ENCODE assay signal across 8 cellular contexts in the genomic region with DNA sequence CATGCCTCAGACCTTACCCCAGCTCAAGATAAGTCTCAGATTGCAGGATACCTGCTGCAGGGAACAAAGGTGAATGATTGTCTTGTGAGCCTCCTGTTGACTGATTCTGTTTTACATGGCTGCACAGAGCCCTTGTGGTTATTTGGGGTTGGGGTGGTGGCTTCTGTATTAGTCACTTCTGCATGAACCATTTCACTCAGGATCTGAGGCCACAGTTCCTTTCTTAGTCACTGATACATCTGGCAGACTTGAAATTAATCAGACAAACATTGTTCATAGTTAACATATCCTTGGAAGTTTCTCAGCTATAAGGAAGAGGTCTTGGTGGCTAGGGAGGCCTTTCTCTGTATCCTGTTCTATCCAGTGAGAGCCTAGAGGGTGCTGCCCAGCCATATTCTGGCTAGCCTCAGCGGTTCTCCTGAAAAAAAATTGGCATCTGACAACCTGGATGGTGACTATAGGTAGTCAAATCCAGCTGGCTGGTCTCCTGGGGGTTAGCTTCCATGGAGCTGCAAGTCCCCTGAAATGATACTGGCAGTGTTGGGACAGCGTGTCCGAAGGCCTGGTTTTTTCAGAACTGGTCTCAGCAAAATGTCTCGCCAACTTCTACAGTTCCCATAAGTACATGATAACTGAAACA. TPM values are rescaled to one million over a fixed set of nuclear protein-coding genes. Genes with fewer than 3 reads are reported as not detected.
DNase-seq lines count a peak whose midpoint lies in the region; ATAC-seq, FAIRE-seq and TF ChIP-seq lines count a peak whose summit lies in the region.

No MANE protein-coding gene starts in this region.

- H4K20me1 ChIP-seq in PC-9 (ENCODE audit: insufficient read depth): no peaks in the 10 kb centered on the region

- DNase-seq in HCEC 1CT (peak; percentile 96), PC-9 (peak; percentile 37 to 74), globus pallidus (ENCODE audit: low spot score) (peak; percentile 29), NCI-H1436 treated with DMSO at 0.1 percent for 48 hours (lab: John Stamatoyannopoulos, UW) (no peak), iPS-NIHi11 (ENCODE audit: low spot score) (no peak), D721Med (ENCODE audit: insufficient read length, low spot score) (no peak), 8988T (no peak)

- no peak for FAIRE-seq in D721Med (lab: Jason Lieb, UNC)

- peaks cover 12% of the 10 kb centered on the region; the same call in 1 of the 2 replicates for H3K36me3 ChIP-seq in PC-9 (ENCODE audit: low read depth)

- CTCF ChIA-PET in PC-9 (lab: Charles Lee): no interaction called here

- peaks cover 16% of the 10 kb centered on the region for H3F3A ChIP-seq in PC-9 (ENCODE audit: insufficient read depth, low read depth)

- no peaks in the 10 kb centered on the region for H3K9me3 ChIP-seq in PC-9 (ENCODE audit: insufficient read depth, low read depth)

- peaks cover 21% of the 10 kb centered on the region for H3K4me1 ChIP-seq in PC-9 (replicated peaks; ENCODE audit: insufficient read depth)

- intact Hi-C loops in PC-9 (cut with micrococcal nuclease; ENCODE audit: unreplicated experiment): no loop called here

- TF ChIP-seq CTCF in PC-9 (conservative IDR thresholded peaks at IDR 0.05) (no peak), D721Med (IDR thresholded peaks at IDR 0.05; ENCODE audit: insufficient read depth, missing control alignments) (no peak)

- H3K4me3 ChIP-seq in PC-9: no peak overlapping the region

- POLR2A ChIA-PET in PC-9 (lab: Charles Lee; ENCODE audit: unreplicated experiment): interaction anchor here (0.5 to 0.7 kb wide), 2 partner anchors 9 to 1258 kb away, joined by 7 to 11 read pairs; no protein-coding TSS in a partner anchor

- H3K4me2 ChIP-seq in PC-9: no peak overlapping the region

- no TSS peak for BruUV-seq in PC-9 (replicated peaks; lab: Mats Ljungman, UMichigan)

- 0 out of 2 replicates have a peak overlapping the region, but pooled peaks have one; percentile 19 for H3K27ac ChIP-seq in PC-9

- no peaks in the 10 kb centered on the region for H3K79me2 ChIP-seq in PC-9 (ENCODE audit: low read depth)

- no peaks in the 10 kb centered on the region for H3K9me2 ChIP-seq in PC-9 (ENCODE audit: insufficient read depth)

- H2AFZ ChIP-seq in PC-9: no peak overlapping the region

- ATAC-seq in GM18519 (IDR thresholded peaks at IDR 0.05; ENCODE audit: low FRiP score, unreplicated experiment): peak; percentile 78

- H3K27me3 ChIP-seq in PC-9 (ENCODE audit: insufficient read depth, low read depth): no peaks in the 10 kb centered on the region

RNA-seq across cellular contexts. Expression of a gene that starts 8.4 kb away (rescaled TPM):
- 169 and 213 TPM in 2 replicates for total RNA-seq in PC-9 (2021)

RNA-seq across cellular contexts. Expression of a gene that starts 29.0 kb away (rescaled TPM):
- total RNA-seq in PC-9 (2021): 52.9 and 84.8 TPM in 2 replicates

RNA-seq across cellular contexts. Expression of a gene that starts 29.1 kb away (rescaled TPM):
- total RNA-seq in PC-9 (2021): 15.1 and 19.1 TPM in 2 replicates

RNA-seq across cellular contexts. Expression of a gene that starts 42.8 kb away (rescaled TPM):
- 3.4 and 3.9 TPM in 2 replicates for total RNA-seq in PC-9 (2021)

Comparison
In these comparisons a context has a peak if more than half of its experiments do, and no peak if none do; other contexts are left out.
1. DNase-seq: peak in HCEC 1CT (single experiment), PC-9 (2 of 2) and globus pallidus (single experiment); none in NCI-H1436 treated with DMSO at 0.1 percent for 48 hours (single experiment), iPS-NIHi11 (single experiment), D721Med (single experiment) and 8988T (single experiment).